ENCODE assay signal across 13 cellular contexts in the genomic region with DNA sequence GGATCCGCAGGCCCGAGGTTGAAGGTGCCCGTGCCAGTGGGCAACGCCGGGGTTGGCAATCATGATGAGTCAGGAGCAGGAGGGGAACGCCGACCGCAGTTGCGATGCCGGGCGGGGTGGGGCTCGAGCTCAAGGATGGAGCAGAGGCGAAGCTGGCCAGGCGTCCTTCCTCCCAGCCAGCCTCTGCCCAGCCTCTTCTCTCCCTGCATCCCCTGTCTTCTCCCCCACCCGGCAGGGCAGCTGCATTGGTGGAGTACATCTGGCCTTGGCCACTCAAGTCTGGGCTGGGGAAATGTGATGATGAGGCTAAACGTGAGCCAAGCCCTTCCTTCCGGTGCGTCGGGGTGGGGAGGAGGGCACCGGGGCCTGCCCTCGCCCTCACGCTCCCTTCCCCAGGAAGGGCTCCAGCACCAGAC. TPM values are rescaled to one million over a fixed set of nuclear protein-coding genes. Genes with fewer than 3 reads are reported as not detected.
DNase-seq lines count a peak whose midpoint lies in the region; ATAC-seq, FAIRE-seq and TF ChIP-seq lines count a peak whose summit lies in the region.
"Had no signal": no experiment of that assay in that cellular context is flagged by ENCODE, and none has a peak within 500 bp of the region (broad histone marks: within the 10 kb centered on the region; RNA-seq: fewer than 3 reads in every experiment).

No MANE protein-coding gene starts in this region.

- no peaks in the 10 kb centered on the region; the same call in 1 of the 2 replicates for H4K20me1 ChIP-seq in HepG2 (ENCODE audit: insufficient read depth, low read length)

- no peak overlapping the region for H2AFZ ChIP-seq in HepG2 (ENCODE audit: low read length)

- TF ChIP-seq RAD21 in HepG2 (CRISPR knock-in tag; IDR thresholded peaks at IDR 0.05): no peak

- no peaks in the 10 kb centered on the region for H3K36me3 ChIP-seq in HepG2 (replicated peaks in 1 of 2; ENCODE audit: control insufficient read depth in 1 of 2, insufficient read depth in 2 of 2, low read length in 2 of 2)
- no peaks in the 10 kb centered on the region for H3K36me3 ChIP-seq in tibial artery

- no peaks in the 10 kb centered on the region for H3K79me2 ChIP-seq in HepG2 (ENCODE audit: insufficient read depth, low read length)

- ATAC-seq in HepG2: no peak
- no peak for ATAC-seq in HG03521 (IDR thresholded peaks at IDR 0.05; ENCODE audit: unreplicated experiment)

- CTCF ChIA-PET in HepG2 (lab: Yijun Ruan, JAX; ENCODE audit: low intra/inter-chr PET ratio, low total read pairs): no interaction called here

- H3K27me3 ChIP-seq in HepG2 (ENCODE audit: control insufficient read depth in 1 of 2, insufficient read depth in 2 of 2, low read length in 2 of 2): peaks cover 3 to 11% of the 10 kb centered on the region in 2 experiments; a peak in 3 of 5 replicates
- no peaks in the 10 kb centered on the region for H3K27me3 ChIP-seq in tibial artery

- H3K27ac ChIP-seq in HepG2 (ENCODE audit: extremely low read length, insufficient read depth, low read length) (no peak overlapping the region), tibial artery (peak overlapping the region in 1 of 2 donors; percentile 91)

- TF ChIP-seq POLR2A in HepG2 (IDR thresholded peaks at IDR 0.05; ENCODE audit: insufficient read depth in 1 of 2, low read depth in 2 of 2, low read length in 2 of 2): no peak

- TF ChIP-seq CTCF in HepG2 (CRISPR knock-in tag; IDR thresholded peaks at IDR 0.05) (no peak), tibial artery (IDR thresholded peaks at IDR 0.05) (no peak)

- no peak overlapping the region for H3K4me2 ChIP-seq in HepG2 (ENCODE audit: low read depth, low read length)

- DNase-seq in NCI-H69 (lab: John Stamatoyannopoulos, UW) (peak; percentile 14), astrocyte of the hippocampus (ENCODE audit: low read depth, low spot score) (peak; percentile 4), HepG2 (ENCODE audit: low spot score) (no peak), tibial artery (peak in 1 of 2 donors; percentile 75), cerebellum (ENCODE audit: low spot score) (no peak), epidermal melanocyte (ENCODE audit: insufficient read length, low spot score) (no peak)
- DNase-seq: activated CD8-positive, alpha-beta memory T cell treated with anti-CD3 and anti-CD28 coated beads, Interleukin-2, amount 50 U/mL, for 4 hours; COR-L47; hypothalamus; mesendoderm had no signal

- H3K4me1 ChIP-seq in HepG2 (ENCODE audit: insufficient read depth, low read length) (peaks cover 20% of the 10 kb centered on the region; the same call in 1 of the 2 replicates), tibial artery (peaks cover 0 to 56% (median 52%) of the 10 kb centered on the region in 4 donors)

- no peak overlapping the region for H3K9ac ChIP-seq in HepG2 (ENCODE audit: insufficient read depth, low read depth, low read length)

- TF ChIP-seq EP300 in HepG2 (IDR thresholded peaks at IDR 0.05; ENCODE audit: low read depth in 2 of 2, low read length in 2 of 2) (no peak), HepG2 (CRISPR knock-in tag; IDR thresholded peaks at IDR 0.05; ENCODE audit: borderline replicate concordance) (no peak)

- H3K9me3 ChIP-seq in HepG2 (ENCODE audit: low read length) (no peaks in the 10 kb centered on the region), tibial artery (no peaks in the 10 kb centered on the region)

- BruUV-seq in HepG2 (replicated peaks; lab: Mats Ljungman, UMichigan): no TSS peak

- in situ Hi-C loops in HepG2 (cut with HindIII; ENCODE audit: extremely low pct_ligation_motif_present, low pct_unique_long_range_greater_than_20kb): no loop called here

- FAIRE-seq in HepG2 (lab: Jason Lieb, UNC): no peak
- FAIRE-seq: astrocyte, TTC549 had no signal

- no peak overlapping the region for H3K4me3 ChIP-seq in HepG2 (replicated peaks in 1 of 3; ENCODE audit: insufficient read depth in 1 of 3, low read depth in 2 of 3, low read length in 3 of 3)
- peak overlapping the region; percentile 62 to 85 for H3K4me3 ChIP-seq in tibial artery

- WGBS in HepG2 (ENCODE audit: low lambda C conversion rate): 72% methylated on average over 13 of the region's 22 CpGs

- POLR2A ChIA-PET in HepG2 (lab: Yijun Ruan, JAX): no interaction called here

- intact Hi-C loops in HepG2 (cut with micrococcal nuclease; ENCODE audit: unreplicated experiment): no loop called here
- intact Hi-C loops in tibial artery (cut with DNase I; ENCODE audit: low total_unique reads): no loop called here

RNA-seq across cellular contexts. Expression of a gene that starts 3.9 kb away (rescaled TPM):
- 0.09 TPM in 1 of 2 replicates, not detected in the other for total RNA-seq in HepG2 (2016; rRNA removed; fragmentation: Illumina TruSeq; extraction: Trizol)
- total RNA-seq in HepG2 (2016; cell fraction: cytosol; rRNA removed; fragmentation: Illumina TruSeq; extraction: Trizol; ENCODE audit: low read depth): not detected in 2 replicates
- total RNA-seq in HepG2 (2016; cell fraction: insoluble cytoplasmic fraction; rRNA removed; fragmentation: Illumina TruSeq; extraction: Trizol): not detected in 2 replicates
- not detected in 2 replicates for total RNA-seq in HepG2 (2016; cell fraction: membrane; rRNA removed; fragmentation: Illumina TruSeq; extraction: Trizol)
- total RNA-seq in HepG2 (2016; cell fraction: nucleus; rRNA removed; fragmentation: Illumina TruSeq; extraction: Trizol): not detected in 2 replicates
- polyA plus RNA-seq in HepG2 (2011; rRNA removed): 0.13 and 0.22 TPM in 2 replicates
- polyA plus RNA-seq in HepG2 (2011; cell fraction: cytosol; rRNA removed): 0.08 and 0.11 TPM in 2 replicates
- 1.8 and 2.5 TPM in 2 replicates for polyA plus RNA-seq in HepG2 (2011; cell fraction: nucleus; rRNA removed)
- 0.47 and 1.3 TPM in 2 replicates for polyA plus RNA-seq in HepG2 (2012)
- polyA plus RNA-seq in HepG2 (2016; cell fraction: cytosol; fragmentation: Illumina TruSeq; extraction: Trizol; ENCODE audit: low read depth): not detected in 2 replicates
- polyA plus RNA-seq in HepG2 (2016; cell fraction: insoluble cytoplasmic fraction; fragmentation: Illumina TruSeq; extraction: Trizol; ENCODE audit: low read depth): not detected in 2 replicates
- polyA plus RNA-seq in HepG2 (2016; cell fraction: membrane; fragmentation: Illumina TruSeq; extraction: Trizol; ENCODE audit: low read depth): not detected in 2 replicates
- not detected in 2 replicates for polyA plus RNA-seq in HepG2 (2016; cell fraction: nucleus; fragmentation: Illumina TruSeq; extraction: Trizol; ENCODE audit: insufficient read depth, low read depth)
- polyA minus RNA-seq in HepG2 (2011; rRNA and poly(A)+ RNA removed; ENCODE audit: low replicate concordance): 0.28 and 0.44 TPM in 2 replicates
- polyA minus RNA-seq in HepG2 (2011; cell fraction: cytosol; rRNA and poly(A)+ RNA removed): not detected in 2 replicates
- polyA minus RNA-seq in HepG2 (2011; cell fraction: nucleus; rRNA and poly(A)+ RNA removed): 1.0 and 1.6 TPM in 2 replicates
- 4.5 TPM for total RNA-seq in cerebellum

RNA-seq across cellular contexts. Expression of a gene that starts 17.2 kb away (rescaled TPM):
- 41.6 and 143 TPM in 2 replicates for total RNA-seq in HepG2 (2016; rRNA removed; fragmentation: Illumina TruSeq; extraction: Trizol)
- total RNA-seq in HepG2 (2016; cell fraction: cytosol; rRNA removed; fragmentation: Illumina TruSeq; extraction: Trizol; ENCODE audit: low read depth): 27.5 and 30.2 TPM in 2 replicates
- total RNA-seq in HepG2 (2016; cell fraction: insoluble cytoplasmic fraction; rRNA removed; fragmentation: Illumina TruSeq; extraction: Trizol): 34.4 and 150 TPM in 2 replicates
- 48.5 and 49.5 TPM in 2 replicates for total RNA-seq in HepG2 (2016; cell fraction: membrane; rRNA removed; fragmentation: Illumina TruSeq; extraction: Trizol)
- total RNA-seq in HepG2 (2016; cell fraction: nucleus; rRNA removed; fragmentation: Illumina TruSeq; extraction: Trizol): 148 and 175 TPM in 2 replicates
- 230 and 408 TPM in 2 replicates for polyA plus RNA-seq in HepG2 (2011; rRNA removed)
- polyA plus RNA-seq in HepG2 (2011; cell fraction: cytosol; rRNA removed): 243 and 281 TPM in 2 replicates
- 384 and 418 TPM in 2 replicates for polyA plus RNA-seq in HepG2 (2011; cell fraction: nucleus; rRNA removed)
- polyA plus RNA-seq in HepG2 (2012): 353 and 402 TPM in 2 replicates
- polyA plus RNA-seq in HepG2 (2016; cell fraction: cytosol; fragmentation: Illumina TruSeq; extraction: Trizol; ENCODE audit: low read depth): 52.6 and 53.6 TPM in 2 replicates
- 67.0 and 91.4 TPM in 2 replicates for polyA plus RNA-seq in HepG2 (2016; cell fraction: insoluble cytoplasmic fraction; fragmentation: Illumina TruSeq; extraction: Trizol; ENCODE audit: low read depth)
- polyA plus RNA-seq in HepG2 (2016; cell fraction: membrane; fragmentation: Illumina TruSeq; extraction: Trizol; ENCODE audit: low read depth): 63.0 and 71.7 TPM in 2 replicates
- 389 and 405 TPM in 2 replicates for polyA plus RNA-seq in HepG2 (2016; cell fraction: nucleus; fragmentation: Illumina TruSeq; extraction: Trizol; ENCODE audit: insufficient read depth, low read depth)
- polyA minus RNA-seq in HepG2 (2011; rRNA and poly(A)+ RNA removed; ENCODE audit: low replicate concordance): 165 and 658 TPM in 2 replicates
- polyA minus RNA-seq in HepG2 (2011; cell fraction: cytosol; rRNA and poly(A)+ RNA removed): 233 and 311 TPM in 2 replicates
- 60.6 and 93.4 TPM in 2 replicates for polyA minus RNA-seq in HepG2 (2011; cell fraction: nucleus; rRNA and poly(A)+ RNA removed)
- total RNA-seq in cerebellum: 24.1 TPM

RNA-seq across cellular contexts. Expression of a gene that starts 49.5 kb away (rescaled TPM):
- total RNA-seq in HepG2 (2016; rRNA removed; fragmentation: Illumina TruSeq; extraction: Trizol) (not detected in 2 replicates), cerebellum (not detected)
- not detected in 2 replicates for total RNA-seq in HepG2 (2016; cell fraction: cytosol; rRNA removed; fragmentation: Illumina TruSeq; extraction: Trizol; ENCODE audit: low read depth)
- not detected in 2 replicates for total RNA-seq in HepG2 (2016; cell fraction: insoluble cytoplasmic fraction; rRNA removed; fragmentation: Illumina TruSeq; extraction: Trizol)
- not detected in 2 replicates for total RNA-seq in HepG2 (2016; cell fraction: membrane; rRNA removed; fragmentation: Illumina TruSeq; extraction: Trizol)
- not detected in 2 replicates for total RNA-seq in HepG2 (2016; cell fraction: nucleus; rRNA removed; fragmentation: Illumina TruSeq; extraction: Trizol)
- polyA plus RNA-seq in HepG2 (2011; rRNA removed): not detected in 2 replicates
- 0.15 TPM in 1 of 2 replicates, not detected in the other for polyA plus RNA-seq in HepG2 (2011; cell fraction: cytosol; rRNA removed)
- polyA plus RNA-seq in HepG2 (2011; cell fraction: nucleus; rRNA removed): 0.35 and 0.43 TPM in 2 replicates
- not detected in 2 replicates for polyA plus RNA-seq in HepG2 (2012)
- polyA plus RNA-seq in HepG2 (2016; cell fraction: cytosol; fragmentation: Illumina TruSeq; extraction: Trizol; ENCODE audit: low read depth): not detected in 2 replicates
- polyA plus RNA-seq in HepG2 (2016; cell fraction: insoluble cytoplasmic fraction; fragmentation: Illumina TruSeq; extraction: Trizol; ENCODE audit: low read depth): not detected in 2 replicates
- not detected in 2 replicates for polyA plus RNA-seq in HepG2 (2016; cell fraction: membrane; fragmentation: Illumina TruSeq; extraction: Trizol; ENCODE audit: low read depth)
- polyA plus RNA-seq in HepG2 (2016; cell fraction: nucleus; fragmentation: Illumina TruSeq; extraction: Trizol; ENCODE audit: insufficient read depth, low read depth): not detected in 2 replicates
- not detected in 2 replicates for polyA minus RNA-seq in HepG2 (2011; rRNA and poly(A)+ RNA removed; ENCODE audit: low replicate concordance)
- polyA minus RNA-seq in HepG2 (2011; cell fraction: cytosol; rRNA and poly(A)+ RNA removed): not detected in 2 replicates
- not detected in 2 replicates for polyA minus RNA-seq in HepG2 (2011; cell fraction: nucleus; rRNA and poly(A)+ RNA removed)
- total RNA-seq: astrocyte had no signal

Comparison
In these comparisons a context has a peak if more than half of its experiments do, and no peak if none do; other contexts are left out.
1. DNase-seq: peak in NCI-H69 (single experiment) and astrocyte of the hippocampus (single experiment); none in HepG2 (single experiment), cerebellum (single experiment) and epidermal melanocyte (single experiment).
2. H3K4me3 ChIP-seq: peak in tibial artery (2 of 2); none in HepG2 (0 of 3).